ENCODE assay signal across 11 cellular contexts in the genomic region with DNA sequence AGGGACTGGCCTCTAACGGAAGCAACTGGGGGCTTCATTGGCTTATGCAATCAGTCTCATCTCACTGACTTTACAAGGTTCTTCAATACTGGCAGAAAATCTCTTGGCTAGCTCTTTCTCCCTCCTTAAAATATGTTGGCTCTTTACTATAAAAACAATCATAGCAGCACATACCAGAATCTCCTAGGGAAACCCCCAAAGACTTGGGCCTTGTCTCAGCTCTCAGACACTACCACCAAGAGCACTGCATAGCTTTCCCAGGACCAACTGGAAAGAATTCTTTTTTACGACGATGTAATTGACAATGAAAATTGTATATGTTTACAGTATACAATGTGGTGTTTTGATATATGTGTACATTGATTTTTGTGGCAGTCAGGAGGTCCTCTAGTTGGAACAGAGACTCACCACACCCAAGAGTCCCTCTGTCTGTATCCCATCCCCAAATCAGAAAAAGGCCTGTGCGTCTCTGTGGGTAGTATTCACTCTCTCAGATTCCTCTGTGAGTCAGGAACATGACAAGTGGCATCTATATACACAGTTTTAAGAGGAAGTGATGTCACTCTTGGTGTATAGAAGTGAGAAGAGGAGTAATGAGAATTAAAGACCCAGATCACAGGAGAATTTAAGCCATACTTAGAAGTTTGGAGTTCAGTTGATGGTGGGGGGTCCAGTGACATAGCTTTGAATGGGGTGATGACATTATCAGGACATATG. TPM values are rescaled to one million over a fixed set of nuclear protein-coding genes. Genes with fewer than 3 reads are reported as not detected.
DNase-seq lines count a peak whose midpoint lies in the region; ATAC-seq, FAIRE-seq and TF ChIP-seq lines count a peak whose summit lies in the region.
"Had no signal": no experiment of that assay in that cellular context is flagged by ENCODE, and none has a peak within 500 bp of the region (broad histone marks: within the 10 kb centered on the region; RNA-seq: fewer than 3 reads in every experiment).

No MANE protein-coding gene starts in this region.

- no peak for FAIRE-seq in GM12891 (lab: Jason Lieb, UNC)

- peak overlapping the region; percentile 91 for H3K27ac Mint-ChIP-seq in central memory CD8-positive, alpha-beta T cell (ENCODE audit: low read depth)
- no peak overlapping the region for H3K27ac Mint-ChIP-seq in MCF 10A (ENCODE audit: low read depth, unreplicated experiment)

- H3K27ac ChIP-seq in osteoblast (ENCODE audit: low read depth, low read length) (peak overlapping the region; percentile 60), body of pancreas (peak overlapping the region in 1 of 4 donors; percentile 32)

- 83 to 97% methylated on average over 4 of the region's 4 CpGs for WGBS in body of pancreas, 2 donors

- peak overlapping the region; percentile 18 for H3K4me2 ChIP-seq in osteoblast (ENCODE audit: insufficient read depth, low read length)

- peaks cover 40% of the 10 kb centered on the region for H4K20me1 ChIP-seq in osteoblast (ENCODE audit: insufficient read depth, low read length)

- TF ChIP-seq CTCF in osteoblast (IDR thresholded peaks at IDR 0.05; ENCODE audit: extremely low read depth, low read depth, low read length) (no peak), body of pancreas (IDR thresholded peaks at IDR 0.05) (no peak), MCF 10A (IDR thresholded peaks at IDR 0.05; ENCODE audit: unreplicated experiment) (no peak)

- CTCF ChIA-PET in MCF 10A (lab: Yijun Ruan, JAX) = interaction anchor here (2.0 kb wide), 1 partner anchor 10 kb away, joined by 6 read pairs; no protein-coding TSS in a partner anchor

- peak; percentile 89 for ATAC-seq in central memory CD8-positive, alpha-beta T cell (replicated peaks; ENCODE audit: extremely low read depth, poor library complexity, severe bottlenecking)
- ATAC-seq in body of pancreas = no peak
- ATAC-seq: gastrocnemius medialis had no signal

- H2AFZ ChIP-seq in osteoblast (ENCODE audit: low read length) = no peak overlapping the region

- H3K36me3 Mint-ChIP-seq in central memory CD8-positive, alpha-beta T cell (ENCODE audit: insufficient read depth) = peaks cover 27% of the 10 kb centered on the region
- no peaks in the 10 kb centered on the region for H3K36me3 Mint-ChIP-seq in MCF 10A (ENCODE audit: insufficient read depth, unreplicated experiment)

- TF ChIP-seq POLR2A in GM12891 (IDR thresholded peaks at IDR 0.05; ENCODE audit: low read depth, low read length) (peak; percentile 34; the same call in 1 of the 2 replicates), body of pancreas (IDR thresholded peaks at IDR 0.05) (peak in 1 of 3 donors; percentile 52)

- peak overlapping the region; percentile 65 for H3K4me3 Mint-ChIP-seq in central memory CD8-positive, alpha-beta T cell
- no peak overlapping the region for H3K4me3 Mint-ChIP-seq in MCF 10A (ENCODE audit: unreplicated experiment)

- H3K79me2 ChIP-seq in osteoblast (ENCODE audit: insufficient read depth, low read length) = peaks cover 86% of the 10 kb centered on the region

- H3K27me3 Mint-ChIP-seq in central memory CD8-positive, alpha-beta T cell = no peaks in the 10 kb centered on the region
- no peaks in the 10 kb centered on the region for H3K27me3 Mint-ChIP-seq in MCF 10A (ENCODE audit: insufficient read depth, unreplicated experiment)

- H3K4me1 ChIP-seq in osteoblast (ENCODE audit: insufficient read depth, low read length) = peaks cover 32% of the 10 kb centered on the region
- peaks cover 44% of the 10 kb centered on the region for H3K4me1 ChIP-seq in body of pancreas

- H3K27me3 ChIP-seq in osteoblast (ENCODE audit: insufficient read depth, low read length) (no peaks in the 10 kb centered on the region), body of pancreas (no peaks in the 10 kb centered on the region)
- H3K27me3 ChIP-seq: gastrocnemius medialis had no signal

- H3K9me3 Mint-ChIP-seq in central memory CD8-positive, alpha-beta T cell = no peaks in the 10 kb centered on the region
- H3K9me3 Mint-ChIP-seq in MCF 10A (ENCODE audit: unreplicated experiment) = no peaks in the 10 kb centered on the region

- H3K36me3 ChIP-seq in osteoblast (ENCODE audit: insufficient read depth, low read length) (no peaks in the 10 kb centered on the region), body of pancreas (replicated peaks in 1 of 2; ENCODE audit: insufficient read depth in 1 of 2, low read depth in 2 of 2) (no peaks in the 10 kb centered on the region)
- H3K36me3 ChIP-seq: gastrocnemius medialis had no signal

- intact Hi-C loops in body of pancreas (cut with DNase I) = no loop called here
- intact Hi-C loops in MCF 10A (cut with micrococcal nuclease) = no loop called here

- H3K4me3 ChIP-seq in osteoblast (ENCODE audit: insufficient read depth, low read length) = no peak overlapping the region
- no peak overlapping the region for H3K4me3 ChIP-seq in body of pancreas
- H3K4me3 ChIP-seq: gastrocnemius medialis had no signal

- no peaks in the 10 kb centered on the region for H3K9me3 ChIP-seq in osteoblast (ENCODE audit: low read depth, low read length)
- no peaks in the 10 kb centered on the region for H3K9me3 ChIP-seq in body of pancreas
- H3K9me3 ChIP-seq: gastrocnemius medialis had no signal

- BruUV-seq in MCF 10A (replicated peaks; lab: Mats Ljungman, UMichigan) = no TSS peak

- POLR2A ChIA-PET in MCF 10A (lab: Yijun Ruan, JAX) = no interaction called here

- peaks cover 77% of the 10 kb centered on the region for H3K4me1 Mint-ChIP-seq in central memory CD8-positive, alpha-beta T cell
- peaks cover 8% of the 10 kb centered on the region for H3K4me1 Mint-ChIP-seq in MCF 10A (ENCODE audit: insufficient read depth, unreplicated experiment)

- DNase-seq in GM12891 (ENCODE audit: insufficient read length, low spot score) (no peak), RKO (ENCODE audit: low spot score) (peak; percentile 52), osteoblast (ENCODE audit: insufficient read length, low spot score, missing footprints) (peak; percentile 84), COLO829 (ENCODE audit: low spot score) (no peak), DMS79 (lab: John Stamatoyannopoulos, UW) (no peak), body of pancreas (no peak), MCF 10A (ENCODE audit: unreplicated experiment) (no peak)
- no peak for DNase-seq in central memory CD8-positive, alpha-beta T cell (ENCODE audit: low spot score in 2 of 2)
- DNase-seq: gastrocnemius medialis, NCI-H446, occipital lobe had no signal

TF ChIP-seq in GM12891, 5 proteins besides CTCF, POLR2A, EP300 and RAD21:
- peak; percentile 70 for TF ChIP-seq SPI1 (IDR thresholded peaks at IDR 0.05; ENCODE audit: low read depth, low read length)
- TF ChIP-seq PAX5 (IDR thresholded peaks at IDR 0.05; ENCODE audit: insufficient read depth, low read length, severe bottlenecking) = no peak
- no peak for TF ChIP-seq TAF1 (IDR thresholded peaks at IDR 0.05; ENCODE audit: low read depth, low read length)
- peak; percentile 69; the same call in 1 of the 2 replicates for TF ChIP-seq POLR2AphosphoS5 (IDR thresholded peaks at IDR 0.05; ENCODE audit: low read depth, low read length)
- no peak for TF ChIP-seq POU2F2 (IDR thresholded peaks at IDR 0.05; ENCODE audit: low read depth, low read length)

RNA-seq across cellular contexts. Expression of a gene that starts 21.1 kb away (rescaled TPM):
- 122 TPM for polyA plus RNA-seq in GM12891 (2012; ENCODE audit: low read depth, missing spikeins)
- total RNA-seq in osteoblast (14.1 and 20.3 TPM in 2 replicates), body of pancreas (10 to 100 TPM; 21.4 to 24.6 TPM), MCF 10A (2022) (20.2 and 21.2 TPM in 2 replicates)

RNA-seq across cellular contexts. Expression of a gene that starts 55.7 kb away (rescaled TPM):
- 1.4 TPM for polyA plus RNA-seq in GM12891 (2012; ENCODE audit: low read depth, missing spikeins)
- total RNA-seq in osteoblast (4.7 and 5.6 TPM in 2 replicates), body of pancreas (1 to 10 TPM in 1 of 2 donors, under 1 TPM in 1; 0.66 to 1.8 TPM), MCF 10A (2022) (6.0 and 8.9 TPM in 2 replicates)

Comparison
In these comparisons a context has a peak if more than half of its experiments do, and no peak if none do; other contexts are left out.
1. DNase-seq: peak in RKO (single experiment) and osteoblast (single experiment); none in GM12891 (single experiment), central memory CD8-positive, alpha-beta T cell (0 of 2), COLO829 (single experiment), DMS79 (single experiment), body of pancreas (0 of 4) and MCF 10A (single experiment).